In the genomic region with DNA sequence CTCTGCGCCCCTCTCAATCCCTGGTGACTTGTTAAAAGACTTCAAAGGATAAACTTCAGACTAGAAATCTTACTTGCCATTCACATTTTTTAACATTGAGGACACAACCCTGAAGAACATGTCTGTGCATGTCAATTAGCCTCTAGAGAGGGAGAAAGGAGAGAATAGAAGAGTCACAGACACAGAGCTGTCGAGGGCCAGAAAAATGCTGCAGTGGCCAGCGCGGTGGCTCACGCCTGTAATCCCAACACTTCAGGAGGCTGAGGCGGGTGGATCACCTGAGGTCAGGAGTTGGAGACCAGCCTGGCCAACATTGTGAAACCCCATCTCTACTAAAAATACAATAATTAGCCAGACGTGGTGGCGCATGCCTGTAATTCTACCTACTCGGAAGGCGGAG, we compare ENCODE assay signal across 2 cellular contexts. TPM values are rescaled to one million over a fixed set of nuclear protein-coding genes. Genes with fewer than 3 reads are reported as not detected.
"Had no signal": no experiment of that assay in that cellular context is flagged by ENCODE, and none has a peak within 500 bp of the region (broad histone marks: within the 10 kb centered on the region; RNA-seq: fewer than 3 reads in every experiment).

No MANE protein-coding gene starts in this region.

RNA-seq across cellular contexts. Expression of gene PPM1J, which starts 48.0 kb away (rescaled TPM):
- total RNA-seq: activated CD4-positive, alpha-beta memory T cell treated with anti-CD3 and anti-CD28 coated beads, Interleukin-2, amount 10 ng/mL, durations not matched to agents 7 days and 5 days; SJSA1 had no signal
